In genomic region chr11:61836193-61836592, GRCh38 we compare ENCODE assay signal across 1 cellular context.
TF ChIP-seq lines count a peak whose summit lies in the region.

No MANE protein-coding gene starts in this region.

TF ChIP-seq in K562, 482 proteins besides CTCF, POLR2A, EP300 and RAD21 (continued from another document):
- TF ChIP-seq HINFP (tag; conservative IDR thresholded peaks at IDR 0.05; ENCODE audit: low read depth), result no peak
